ENCODE assay signal across 21 cellular contexts in the genomic region with DNA sequence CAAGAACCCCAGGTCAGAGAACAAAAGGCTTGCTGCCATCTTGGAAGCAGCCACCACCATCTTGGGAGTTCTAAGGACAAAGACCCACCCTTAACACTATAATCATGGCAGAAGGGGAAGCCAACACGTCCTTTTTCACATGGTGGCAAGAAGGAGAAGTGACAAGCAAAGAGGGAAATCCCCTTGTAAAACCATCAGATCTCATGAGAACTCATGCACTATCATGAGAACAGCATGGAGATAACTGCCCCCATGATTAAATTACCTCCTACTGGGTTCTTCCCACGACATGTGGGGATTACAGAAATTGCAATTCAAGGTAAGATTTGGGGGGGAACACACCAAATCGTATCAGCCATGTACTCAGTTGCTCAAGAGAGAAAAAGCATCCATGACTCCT.
"Had no signal": no experiment of that assay in that cellular context is flagged by ENCODE, and none has a peak within 500 bp of the region (broad histone marks: within the 10 kb centered on the region; RNA-seq: fewer than 3 reads in every experiment).

No MANE protein-coding gene starts in this region.

- H3K27ac ChIP-seq: cardiac muscle cell, lower lobe of right lung, tibial nerve had no signal

- H3K27me3 ChIP-seq: cardiac muscle cell, tibial nerve had no signal

- ATAC-seq: activated CD4-positive, alpha-beta T cell treated with anti-CD3 and anti-CD28 coated beads for 36 hours; effector memory CD8-positive, alpha-beta T cell; left colon; lower lobe of right lung had no signal

- DNase-seq: activated CD4-positive, alpha-beta memory T cell treated with anti-CD3 and anti-CD28 coated beads for 36 hours; activated CD4-positive, alpha-beta T cell treated with anti-CD3 and anti-CD28 coated beads for 36 hours; activated naive CD4-positive, alpha-beta T cell treated with Interleukin-2 at 50 U/mL for 16 hours; activated naive CD8-positive, alpha-beta T cell treated with anti-CD3 and anti-CD28 coated beads, Interleukin-2, amount 10 ng/mL, durations not matched to agents 7 days and 5 days; activated T-cell treated with anti-CD3 and anti-CD28 coated beads, Interleukin-2, amount 50 U/mL, for 24 hours; amygdala; dermis blood vessel endothelial cell; effector memory CD8-positive, alpha-beta T cell; foreskin fibroblast; hippocampal formation; islet precursor cell; left colon; lower lobe of right lung; stimulated activated CD8-positive, alpha-beta memory T cell treated with anti-CD3 and anti-CD28 coated beads, Interleukin-4, amount 100 ng/mL, for 48 hours had no signal

- H3K36me3 Mint-ChIP-seq: activated CD4-positive, alpha-beta memory T cell treated with anti-CD3 and anti-CD28 coated beads for 36 hours had no signal

- H3K4me1 Mint-ChIP-seq: activated CD4-positive, alpha-beta T cell treated with anti-CD3 and anti-CD28 coated beads for 36 hours; activated naive CD8-positive, alpha-beta T cell treated with anti-CD3 and anti-CD28 coated beads, Interleukin-2, amount 10 ng/mL, durations not matched to agents 7 days and 5 days had no signal

- H3K4me3 Mint-ChIP-seq: activated CD4-positive, alpha-beta memory T cell treated with anti-CD3 and anti-CD28 coated beads for 36 hours; activated CD4-positive, alpha-beta T cell treated with anti-CD3 and anti-CD28 coated beads for 36 hours; activated naive CD8-positive, alpha-beta T cell treated with anti-CD3 and anti-CD28 coated beads, Interleukin-2, amount 10 ng/mL, durations not matched to agents 7 days and 5 days; activated T-cell treated with anti-CD3 and anti-CD28 coated beads, Interleukin-2, amount 50 U/mL, for 24 hours; effector memory CD8-positive, alpha-beta T cell; stimulated activated naive CD8-positive, alpha-beta T cell treated with anti-CD3 and anti-CD28 coated beads, Interleukin-15, Interleukin-2, amounts not matched to agents 100 ng/mL and 50 ng/mL, for 24 hours; T-helper 2 cell treated with Interferon-gamma antibody and Interleukin-4, amounts not matched to agents 5 μg/mL and 100 μg/mL, for 36 hours had no signal

- H3K27me3 Mint-ChIP-seq: activated CD4-positive, alpha-beta T cell treated with anti-CD3 and anti-CD28 coated beads for 36 hours; activated naive CD8-positive, alpha-beta T cell treated with anti-CD3 and anti-CD28 coated beads, Interleukin-2, amount 10 ng/mL, durations not matched to agents 7 days and 5 days; activated T-cell treated with anti-CD3 and anti-CD28 coated beads, Interleukin-2, amount 50 U/mL, for 24 hours had no signal

- H3K4me1 ChIP-seq: tibial nerve had no signal

- H3K9me3 ChIP-seq: lower lobe of right lung, tibial nerve had no signal

- H3K4me3 ChIP-seq: cardiac muscle cell, lower lobe of right lung, tibial nerve had no signal

- H3K9me3 Mint-ChIP-seq: activated T-helper 2 cell treated with anti-CD3 and anti-CD28 coated beads, Interferon-gamma antibody, Interleukin-2, Interleukin-4, amounts not matched to agents 10 μg/mL and 5 μg/mL and 100 μg/mL, durations not matched to agents 14 hours and 24 hours and 36 hours had no signal

- H3K27ac Mint-ChIP-seq: activated CD4-positive, alpha-beta memory T cell treated with anti-CD3 and anti-CD28 coated beads for 36 hours; activated CD4-positive, alpha-beta T cell treated with anti-CD3 and anti-CD28 coated beads for 36 hours; activated naive CD8-positive, alpha-beta T cell treated with anti-CD3 and anti-CD28 coated beads, Interleukin-2, amount 10 ng/mL, durations not matched to agents 7 days and 5 days; activated T-cell treated with anti-CD3 and anti-CD28 coated beads, Interleukin-2, amount 50 U/mL, for 24 hours; activated T-helper 2 cell treated with anti-CD3 and anti-CD28 coated beads, Interferon-gamma antibody, Interleukin-2, Interleukin-4, amounts not matched to agents 10 μg/mL and 5 μg/mL and 100 μg/mL, durations not matched to agents 14 hours and 24 hours and 36 hours; effector memory CD8-positive, alpha-beta T cell; stimulated activated naive CD8-positive, alpha-beta T cell treated with anti-CD3 and anti-CD28 coated beads, Interleukin-15, Interleukin-2, amounts not matched to agents 100 ng/mL and 50 ng/mL, for 24 hours; T-helper 2 cell treated with Interferon-gamma antibody and Interleukin-4, amounts not matched to agents 5 μg/mL and 100 μg/mL, for 36 hours had no signal

- FAIRE-seq: TTC549, urothelium cell line had no signal

- H3K36me3 ChIP-seq: cardiac muscle cell, lower lobe of right lung, tibial nerve had no signal
